Comparison of ENCODE assay signal across 17 cellular contexts in genomic region chr16:64090327-64090726, GRCh38.
DNase-seq lines count a peak whose midpoint lies in the region; ATAC-seq and TF ChIP-seq lines count a peak whose summit lies in the region.
"Had no signal": no experiment of that assay in that cellular context is flagged by ENCODE, and none has a peak within 500 bp of the region (broad histone marks: within the 10 kb centered on the region; RNA-seq: fewer than 3 reads in every experiment).

No MANE protein-coding gene starts in this region.

- H3K9me2 ChIP-seq in OCI-LY7 (ENCODE audit: insufficient read depth, low read length), result no peaks in the 10 kb centered on the region

- no peak for ATAC-seq in effector memory CD8-positive, alpha-beta T cell (replicated peaks)
- ATAC-seq in GM21390 (IDR thresholded peaks at IDR 0.05; ENCODE audit: unreplicated experiment), result no peak
- ATAC-seq: HCT116 had no signal

- peaks cover 17% of the 10 kb centered on the region for H3K4me1 ChIP-seq in OCI-LY7 (ENCODE audit: insufficient read depth, low read length, poor library complexity, severe bottlenecking)

- DNase-seq in NCI-H82 (lab: John Stamatoyannopoulos, UW) (peak; percentile 30), NCI-H82 treated with DMSO at 0.1 percent for 48 hours (lab: John Stamatoyannopoulos, UW; ENCODE audit: unreplicated experiment) (no peak), NAMALWA (ENCODE audit: low spot score) (peak; percentile 2), OCI-LY7 (ENCODE audit: low spot score) (no peak), hippocampal formation (lab: John Stamatoyannopoulos, UW) (no peak)
- no peak for DNase-seq in effector memory CD8-positive, alpha-beta T cell
- DNase-seq: C1 segment of cervical spinal cord; Calu3; CD4-positive, alpha-beta memory T cell; COR-L47; DMS153; DND-41 had no signal

- H3K36me3 ChIP-seq in OCI-LY7 (ENCODE audit: insufficient read depth, low read length), result no peaks in the 10 kb centered on the region

- no peak overlapping the region for H3K27ac Mint-ChIP-seq in effector memory CD8-positive, alpha-beta T cell
- H3K27ac Mint-ChIP-seq: CD4-positive, alpha-beta memory T cell; GM23338; H9 had no signal

- intact Hi-C loops in OCI-LY7 (cut with micrococcal nuclease; ENCODE audit: unreplicated experiment), result no loop called here

- no peaks in the 10 kb centered on the region for H3K27me3 Mint-ChIP-seq in effector memory CD8-positive, alpha-beta T cell
- H3K27me3 Mint-ChIP-seq: CD4-positive, alpha-beta memory T cell had no signal

- no peaks in the 10 kb centered on the region for H3K4me1 Mint-ChIP-seq in effector memory CD8-positive, alpha-beta T cell (ENCODE audit: low read depth in 2 of 2)
- H3K4me1 Mint-ChIP-seq: CD4-positive, alpha-beta memory T cell had no signal

- no peaks in the 10 kb centered on the region for H4K20me1 ChIP-seq in OCI-LY7 (ENCODE audit: insufficient read depth, low read length)

- peaks cover 7% of the 10 kb centered on the region; the same call in 1 of the 2 replicates for H3K9me3 ChIP-seq in OCI-LY7 (ENCODE audit: low read length)

- H3K36me3 Mint-ChIP-seq in effector memory CD8-positive, alpha-beta T cell (ENCODE audit: insufficient read depth), result no peaks in the 10 kb centered on the region

- no peak overlapping the region for H3K4me2 ChIP-seq in OCI-LY7 (ENCODE audit: low read length)
- H3K4me2 ChIP-seq: GM23338 had no signal

- peak overlapping the region; percentile 52; the same call in 1 of the 2 replicates for H2AFZ ChIP-seq in OCI-LY7 (ENCODE audit: low read length)
- H2AFZ ChIP-seq: GM23338 had no signal

- POLR2A ChIA-PET in OCI-LY7 (lab: Charles Lee), result interaction anchor here (0.5 to 1.4 kb wide), 7 partner anchors 12 to 339 kb away, joined by 3 to 4 read pairs (median 3); no protein-coding TSS in a partner anchor

- H3K79me2 ChIP-seq in OCI-LY7 (ENCODE audit: insufficient read depth, low read depth, low read length), result no peaks in the 10 kb centered on the region

- H3K9me3 Mint-ChIP-seq in effector memory CD8-positive, alpha-beta T cell, result peaks cover 0 to 6% of the 10 kb centered on the region in 2 donors
- H3K9me3 Mint-ChIP-seq: GM23338, H9 had no signal

- BruUV-seq in OCI-LY7 (replicated peaks; lab: Mats Ljungman, UMichigan), result no TSS peak

- no peak overlapping the region for H3K27ac ChIP-seq in OCI-LY7 (ENCODE audit: low read depth, low read length, poor library complexity, severe bottlenecking)
- H3K27ac ChIP-seq: 22Rv1 had no signal

- CTCF ChIA-PET in OCI-LY7 (lab: Charles Lee; ENCODE audit: unreplicated experiment), result interaction anchor here (0.7 kb wide), 1 partner anchor 292 kb away, joined by 3 read pairs; no protein-coding TSS in a partner anchor

- no peak for TF ChIP-seq CTCF in OCI-LY7 (conservative IDR thresholded peaks at IDR 0.05; ENCODE audit: low read length)

- H3K4me3 Mint-ChIP-seq in effector memory CD8-positive, alpha-beta T cell, result no peak overlapping the region
- H3K4me3 Mint-ChIP-seq: CD4-positive, alpha-beta memory T cell; GM23338; H9 had no signal

- H3K4me3 ChIP-seq in OCI-LY7 (ENCODE audit: low read depth, low read length, poor library complexity, severe bottlenecking), result no peak overlapping the region
- H3K4me3 ChIP-seq: GM23338 had no signal

Comparison
In these comparisons a context has a peak if more than half of its experiments do, and no peak if none do; other contexts are left out.
1. DNase-seq: peak in NCI-H82 (single experiment) and NAMALWA (single experiment); none in NCI-H82 treated with DMSO at 0.1 percent for 48 hours (single experiment), OCI-LY7 (single experiment), hippocampal formation (0 of 2) and effector memory CD8-positive, alpha-beta T cell (0 of 3).